In the genomic region with DNA sequence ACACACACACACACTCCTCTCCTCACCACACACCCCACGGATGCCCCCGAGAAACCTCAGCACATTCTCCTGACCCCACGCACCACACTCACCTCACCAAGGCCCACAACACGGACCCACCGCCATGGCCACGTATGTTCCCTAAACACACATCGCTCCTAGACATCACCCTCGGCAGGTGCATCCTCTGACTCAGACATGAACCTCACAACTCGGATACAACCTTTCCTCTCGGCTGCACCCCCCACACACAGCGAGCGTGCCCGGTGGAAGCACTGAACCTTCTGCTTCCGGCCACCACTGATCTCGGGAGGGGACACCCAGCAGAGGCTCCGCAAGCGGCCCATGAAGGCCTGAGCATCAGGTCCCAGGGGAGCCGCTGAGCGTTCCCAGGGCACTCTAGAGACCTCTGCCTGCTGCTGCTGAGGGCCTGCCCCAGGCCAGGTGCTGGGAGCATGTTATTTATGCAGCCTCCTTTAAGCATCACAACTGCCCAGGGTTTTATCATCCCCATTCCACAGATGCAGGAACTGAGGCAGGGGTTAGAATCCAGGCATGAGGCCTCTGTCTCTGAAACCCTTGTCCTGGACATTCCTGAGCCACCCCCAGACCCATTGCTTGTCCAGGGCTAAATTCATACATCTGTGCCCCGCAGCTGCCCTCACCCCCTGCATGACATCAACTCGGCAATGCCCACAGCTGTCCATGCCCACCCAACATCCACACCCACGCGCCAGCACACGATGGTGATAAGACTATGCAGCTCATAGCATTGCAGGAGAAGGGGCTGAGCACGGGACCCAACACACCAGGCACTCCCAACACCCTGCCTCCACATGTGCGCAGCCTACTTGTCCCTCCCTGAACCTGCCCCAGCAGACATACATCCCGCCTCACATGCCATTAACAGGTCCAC, we compare ENCODE assay signal across 10 cellular contexts. TPM values are rescaled to one million over a fixed set of nuclear protein-coding genes. Genes with fewer than 3 reads are reported as not detected.
DNase-seq lines count a peak whose midpoint lies in the region; ATAC-seq and TF ChIP-seq lines count a peak whose summit lies in the region.
"Had no signal": no experiment of that assay in that cellular context is flagged by ENCODE, and none has a peak within 500 bp of the region (broad histone marks: within the 10 kb centered on the region; RNA-seq: fewer than 3 reads in every experiment).

No MANE protein-coding gene starts in this region.

- peaks cover 9% of the 10 kb centered on the region for H3K27me3 Mint-ChIP-seq in endothelial cell (ENCODE audit: unreplicated experiment)

- no peaks in the 10 kb centered on the region for H3K9me3 Mint-ChIP-seq in endothelial cell (ENCODE audit: unreplicated experiment)

- ATAC-seq in HG03442 (IDR thresholded peaks at IDR 0.05; ENCODE audit: unreplicated experiment) (peak; percentile 60), HG02840 (IDR thresholded peaks at IDR 0.05; ENCODE audit: low FRiP score, unreplicated experiment) (no peak), foreskin keratinocyte (no peak)

- no peaks in the 10 kb centered on the region for H3K36me3 Mint-ChIP-seq in endothelial cell (ENCODE audit: low read depth, unreplicated experiment)

- no peaks in the 10 kb centered on the region for H3K27me3 ChIP-seq in foreskin keratinocyte
- H3K27me3 ChIP-seq: suprapubic skin had no signal

- DNase-seq in GM12865 (ENCODE audit: low read depth), result peak; percentile 83
- DNase-seq in GM20000 (ENCODE audit: low spot score), result peak; percentile 73
- DNase-seq in endothelial cell (ENCODE audit: low spot score), result no peak
- no peak for DNase-seq in occipital lobe (lab: John Stamatoyannopoulos, UW)
- no peak for DNase-seq in inferior parietal cortex (ENCODE audit: extremely low spot score)
- no peak for DNase-seq in foreskin keratinocyte
- DNase-seq: T-helper 2 cell had no signal

- peaks cover 4% of the 10 kb centered on the region for H3K4me1 ChIP-seq in foreskin keratinocyte

- H3K27ac Mint-ChIP-seq in endothelial cell (ENCODE audit: unreplicated experiment), result peak overlapping the region; percentile 53

- H3K4me3 Mint-ChIP-seq in endothelial cell (ENCODE audit: unreplicated experiment), result peak overlapping the region; percentile 45

- H3K4me1 Mint-ChIP-seq in endothelial cell (ENCODE audit: unreplicated experiment), result peaks cover 44% of the 10 kb centered on the region

- no peak for TF ChIP-seq CTCF in GM12865 (IDR thresholded peaks at IDR 0.05; ENCODE audit: insufficient read depth, low read depth, low read length, missing control alignments)
- TF ChIP-seq CTCF in GM20000 (IDR thresholded peaks at IDR 0.05; ENCODE audit: extremely low read depth, missing control alignments), result no peak
- TF ChIP-seq CTCF in endothelial cell (IDR thresholded peaks at IDR 0.05; ENCODE audit: unreplicated experiment), result no peak
- no peak for TF ChIP-seq CTCF in foreskin keratinocyte (conservative IDR thresholded peaks at IDR 0.05)

- H3K27ac ChIP-seq in foreskin keratinocyte, result no peak overlapping the region
- H3K27ac ChIP-seq: suprapubic skin had no signal

- no peak overlapping the region for H3K4me3 ChIP-seq in GM12865 (ENCODE audit: low read depth, low read length)
- H3K4me3 ChIP-seq: suprapubic skin had no signal

RNA-seq across cellular contexts. Expression of a gene that starts 27.0 kb away (rescaled TPM):
- total RNA-seq in endothelial cell (ENCODE audit: unreplicated experiment), result 51.3 TPM
- total RNA-seq in occipital lobe, result 66.1 TPM
- 21.9 and 25.4 TPM in 2 replicates for total RNA-seq in foreskin keratinocyte
- polyA plus RNA-seq in foreskin keratinocyte, result 7.4 and 10.8 TPM in 2 replicates

Comparison
In these comparisons a context has a peak if more than half of its experiments do, and no peak if none do; other contexts are left out.
1. DNase-seq: peak in GM12865 (single experiment) and GM20000 (single experiment); none in endothelial cell (single experiment), occipital lobe (single experiment), inferior parietal cortex (single experiment) and foreskin keratinocyte (0 of 2).